5 cellular contexts compared by ENCODE assay signal in the genomic region with DNA sequence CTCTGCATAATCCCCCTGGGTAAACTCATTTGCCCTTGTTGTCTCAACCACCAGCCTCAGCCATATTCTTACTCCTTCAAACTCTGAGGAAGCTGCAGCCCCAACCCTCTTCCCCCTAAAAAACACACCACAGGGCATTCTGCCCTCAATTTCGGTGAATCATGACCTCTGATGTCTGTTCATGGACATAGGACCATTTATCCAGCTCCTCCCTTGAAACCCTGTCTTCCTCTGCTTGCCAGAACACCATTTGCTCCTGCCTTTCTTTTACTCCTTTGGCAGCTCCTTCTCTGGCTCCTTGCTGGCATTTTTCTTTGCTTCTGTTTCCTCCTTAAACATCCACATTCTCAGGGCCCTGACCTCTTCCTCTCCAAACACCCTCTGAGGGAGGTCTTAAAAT.
"Had no signal": no experiment of that assay in that cellular context is flagged by ENCODE, and none has a peak within 500 bp of the region (broad histone marks: within the 10 kb centered on the region; RNA-seq: fewer than 3 reads in every experiment).

No MANE protein-coding gene starts in this region.

- H3K4me3 ChIP-seq: GM23338 had no signal

- H3K9me3 Mint-ChIP-seq: GM23338 had no signal

- ATAC-seq: GM23338 had no signal

- H3K4me3 Mint-ChIP-seq: GM23338, H9 had no signal

- H3K27ac Mint-ChIP-seq: GM23338, H9 had no signal

- DNase-seq: H9, HCEC 1CT, IMR-90 had no signal

- H3K27ac ChIP-seq: HL-60 had no signal
